ENCODE assay signal across 8 cellular contexts in the genomic region with DNA sequence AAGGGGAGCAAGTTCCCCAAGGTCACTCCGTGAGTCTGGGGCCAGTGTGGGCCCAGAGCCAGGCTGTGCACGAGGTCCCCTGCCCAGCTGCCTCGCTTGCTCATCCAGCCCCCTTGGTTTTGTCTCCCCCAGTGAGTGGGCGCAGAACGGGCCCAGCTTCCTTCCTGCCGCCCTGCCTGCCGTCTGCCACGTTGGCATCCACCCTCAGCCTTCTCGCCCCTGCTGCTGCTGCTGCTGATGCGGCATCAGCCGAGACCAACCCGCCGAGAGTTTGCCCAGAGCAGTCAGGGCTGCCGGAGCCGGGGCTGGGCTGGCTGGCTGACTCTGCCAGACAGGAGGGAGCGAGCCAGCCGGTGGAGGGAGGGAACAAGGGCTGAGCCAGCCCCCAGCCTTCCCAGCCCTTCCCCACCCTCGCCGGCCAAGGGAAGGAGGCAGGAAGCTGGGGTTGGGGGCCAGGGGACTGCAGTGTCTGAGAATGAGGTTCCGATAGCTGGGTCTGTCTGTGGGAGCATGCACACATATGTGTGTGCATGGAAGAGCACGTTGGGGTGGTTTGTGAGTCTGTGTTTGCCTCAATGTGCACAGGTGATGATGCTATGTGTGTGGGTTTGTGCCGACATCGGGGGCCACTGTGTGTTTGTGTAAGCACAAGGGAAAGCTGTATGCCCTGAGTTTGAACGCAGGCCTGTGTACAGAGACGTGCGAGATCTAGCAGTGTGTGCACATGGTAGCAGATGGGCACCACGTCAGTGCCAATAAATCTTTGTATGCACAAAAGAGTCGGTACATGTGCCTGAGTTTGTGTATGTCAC. TPM values are rescaled to one million over a fixed set of nuclear protein-coding genes. Genes with fewer than 3 reads are reported as not detected.
A peak's percentile ranks its signal among the peaks of the same experiment; 100 is the strongest.
DNase-seq lines count a peak whose midpoint lies in the region; TF ChIP-seq lines count a peak whose summit lies in the region.

No MANE protein-coding gene starts in this region.

- peaks cover 8% of the 10 kb centered on the region for H3K27me3 Mint-ChIP-seq in HFFc6 (ENCODE audit: insufficient read depth)

- 66 to 74% methylated on average over 12 to 28 of the region's 28 CpGs for WGBS in thyroid gland, 2 donors

- peak; percentile 72 to 74 for DNase-seq in activated T-cell treated with anti-CD3 and anti-CD28 coated beads, Interleukin-2, amount 50 U/mL, for 48 hours
- DNase-seq in cardiac muscle cell (ENCODE audit: low read depth in 1 of 2, low spot score in 1 of 2): no peak
- peak; percentile 56 for DNase-seq in stimulated activated CD4-positive, alpha-beta T cell treated with anti-CD3 and anti-CD28 coated beads, Interleukin-1b, Interleukin-23, amount 100 ng/mL, for 48 hours
- DNase-seq in T1000 (lab: John Stamatoyannopoulos, UW): no peak
- no peak for DNase-seq in HEK293T (ENCODE audit: extremely low spot score)
- DNase-seq in HFFc6: no peak
- DNase-seq in thyroid gland: no peak

- H3K36me3 ChIP-seq in KOPT-K1 (ENCODE audit: insufficient read depth, low read length): no peaks in the 10 kb centered on the region
- H3K36me3 ChIP-seq in cardiac muscle cell: no peaks in the 10 kb centered on the region
- no peaks in the 10 kb centered on the region for H3K36me3 ChIP-seq in thyroid gland

- H3K4me1 ChIP-seq in cardiac muscle cell (ENCODE audit: low read depth) (peaks cover 75% of the 10 kb centered on the region), thyroid gland (peaks cover 17 to 77% of the 10 kb centered on the region in 2 donors)

- intact Hi-C loops in thyroid gland (cut with DNase I): no loop called here

- TF ChIP-seq POLR2A in thyroid gland (IDR thresholded peaks at IDR 0.05): no peak

- POLR2A ChIA-PET in HEK293T (lab: Yijun Ruan, JAX): no interaction called here

- no peak for TF ChIP-seq CTCF in cardiac muscle cell (IDR thresholded peaks at IDR 0.05; ENCODE audit: low read depth, low read length)
- no peak for TF ChIP-seq CTCF in HFFc6 (IDR thresholded peaks at IDR 0.05)
- no peak for TF ChIP-seq CTCF in thyroid gland (IDR thresholded peaks at IDR 0.05)

- CTCF ChIA-PET in HEK293T (lab: Yijun Ruan, JAX): no interaction called here

- no peak overlapping the region for H3K4me3 ChIP-seq in cardiac muscle cell
- H3K4me3 ChIP-seq in thyroid gland (replicated peaks in 1 of 3): no peak overlapping the region

- H3K27me3 ChIP-seq in cardiac muscle cell (no peaks in the 10 kb centered on the region), thyroid gland (no peaks in the 10 kb centered on the region)

- no peak overlapping the region for H3K27ac Mint-ChIP-seq in HFFc6

- H3K4me3 Mint-ChIP-seq in HFFc6: no peak overlapping the region

- no peaks in the 10 kb centered on the region for H3K36me3 Mint-ChIP-seq in HFFc6 (ENCODE audit: low read depth)

- peaks cover 44% of the 10 kb centered on the region for H3K4me1 Mint-ChIP-seq in HFFc6 (ENCODE audit: low read depth)

- no peaks in the 10 kb centered on the region for H3K9me3 Mint-ChIP-seq in HFFc6

- no peaks in the 10 kb centered on the region for H3K9me3 ChIP-seq in KOPT-K1 (ENCODE audit: insufficient read depth, low read length, poor library complexity, severe bottlenecking)
- no peaks in the 10 kb centered on the region for H3K9me3 ChIP-seq in cardiac muscle cell (ENCODE audit: low read depth)
- H3K9me3 ChIP-seq in thyroid gland: no peaks in the 10 kb centered on the region

- H3K27ac ChIP-seq in KOPT-K1 (ENCODE audit: low read depth, low read length, poor library complexity, severe bottlenecking): peak overlapping the region; percentile 83
- peak overlapping the region; percentile 94 for H3K27ac ChIP-seq in cardiac muscle cell
- no peak overlapping the region for H3K27ac ChIP-seq in thyroid gland

TF ChIP-seq in HEK293T, 16 proteins besides CTCF, POLR2A, EP300 and RAD21:
- TF ChIP-seq SP1 (IDR thresholded peaks at IDR 0.05) (no peak), HDGF (IDR thresholded peaks at IDR 0.05; ENCODE audit: borderline replicate concordance) (no peak), ZNF384 (IDR thresholded peaks at IDR 0.05) (no peak), FOXK2 (IDR thresholded peaks at IDR 0.05) (no peak), L3MBTL2 (conservative IDR thresholded peaks at IDR 0.05) (no peak)

RNA-seq across cellular contexts. Expression of gene WASF2, which starts 31.6 kb away (rescaled TPM):
- total RNA-seq in cardiac muscle cell: 18.8 and 32.7 TPM in 2 replicates
- polyA plus RNA-seq in cardiac muscle cell: 53.4 and 69.2 TPM in 2 replicates
- 10 to 100 TPM; 84.4 to 99.7 (median 93.1) TPM for total RNA-seq in HFFc6 (2021; fragmentation: NEBNext Ultra II Directional; extraction: Animal tissue kit (Norgen Biotek cat#: 25700))
- 10 to 100 TPM; 38.3 to 47.7 (median 46.7) TPM for total RNA-seq in thyroid gland

Comparison
In these comparisons a context has a peak if more than half of its experiments do, and no peak if none do; other contexts are left out.
1. H3K27ac ChIP-seq: peak in KOPT-K1 (single experiment) and cardiac muscle cell (single experiment); none in thyroid gland (0 of 3).
2. DNase-seq: peak in activated T-cell treated with anti-CD3 and anti-CD28 coated beads, Interleukin-2, amount 50 U/mL, for 48 hours (2 of 2) and stimulated activated CD4-positive, alpha-beta T cell treated with anti-CD3 and anti-CD28 coated beads, Interleukin-1b, Interleukin-23, amount 100 ng/mL, for 48 hours (single experiment); none in cardiac muscle cell (0 of 2), T1000 (single experiment), HEK293T (single experiment), HFFc6 (single experiment) and thyroid gland (0 of 2).